In the genomic region with DNA sequence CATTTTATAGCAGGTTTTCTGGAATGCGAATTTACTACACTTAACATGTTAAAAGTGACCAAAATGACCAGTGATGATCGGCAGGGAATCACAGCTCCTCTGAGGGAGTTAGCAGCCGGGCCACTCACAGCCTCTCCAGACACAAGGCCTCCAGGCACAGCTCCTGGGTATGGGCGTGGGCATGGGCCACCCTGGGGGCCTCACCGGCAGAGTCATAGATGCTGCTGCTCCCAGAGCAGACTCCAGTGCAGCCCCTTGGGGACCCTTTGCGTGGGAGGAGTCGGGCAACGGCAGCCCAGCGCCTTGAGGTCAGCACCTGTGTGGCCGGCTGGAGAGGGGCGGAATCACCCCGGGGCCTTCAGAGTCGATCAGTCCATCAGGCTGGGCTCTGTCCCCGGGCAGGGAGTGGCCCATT, we compare ENCODE assay signal across 18 cellular contexts. TPM values are rescaled to one million over a fixed set of nuclear protein-coding genes. Genes with fewer than 3 reads are reported as not detected.
"Had no signal": no experiment of that assay in that cellular context is flagged by ENCODE, and none has a peak within 500 bp of the region (broad histone marks: within the 10 kb centered on the region; RNA-seq: fewer than 3 reads in every experiment).

No MANE protein-coding gene starts in this region.

- H3K27ac Mint-ChIP-seq: naive B cell had no signal

- H3K4me1 ChIP-seq: left lung, right atrium auricular region, stomach, transverse colon had no signal

- H3K27me3 ChIP-seq: right atrium auricular region had no signal

- H3K27ac ChIP-seq: left lung, neutrophil, right atrium auricular region, stomach, thoracic aorta, transverse colon had no signal

- H3K9me3 ChIP-seq: left lung, neutrophil, right atrium auricular region, thoracic aorta, transverse colon had no signal

- H3K4me3 Mint-ChIP-seq: naive B cell had no signal

- H3K4me1 Mint-ChIP-seq: naive B cell had no signal

- H3K4me3 ChIP-seq: left lung, lung, right atrium auricular region, stomach, thoracic aorta, transverse colon had no signal

- H3K36me3 ChIP-seq: left lung, neutrophil, right atrium auricular region, stomach, thoracic aorta, transverse colon had no signal

- ATAC-seq: esophagus mucosa, left lung had no signal

- DNase-seq: effector memory CD4-positive, alpha-beta T cell; glutamatergic neuron; islet precursor cell; mesenchymal stem cell; naive B cell; small intestine; stimulated activated CD4-positive, alpha-beta T cell treated with anti-CD3 and anti-CD28 coated beads, Interleukin-12 subunit alpha, Interleukin-12 subunit beta, amount 100 ng/mL, for 4 hours; stimulated activated naive CD4-positive, alpha-beta T cell; stomach; substantia nigra; transverse colon had no signal

- H3K36me3 Mint-ChIP-seq: naive B cell had no signal

RNA-seq across cellular contexts. Expression of gene KNDC1, which starts 8.6 kb away (rescaled TPM):
- total RNA-seq: osteocyte had no signal
